18 cellular contexts compared by ENCODE assay signal in genomic region chr9:94341703-94342102, GRCh38. TPM values are rescaled to one million over a fixed set of nuclear protein-coding genes. Genes with fewer than 3 reads are reported as not detected.
"Had no signal": no experiment of that assay in that cellular context is flagged by ENCODE, and none has a peak within 500 bp of the region (broad histone marks: within the 10 kb centered on the region; RNA-seq: fewer than 3 reads in every experiment).

No MANE protein-coding gene starts in this region.

RNA-seq across cellular contexts. Expression of gene NUTM2F, which starts 13.3 kb away (rescaled TPM):
- total RNA-seq: colonic mucosa, dermis microvascular lymphatic vessel endothelial cell, endodermal cell, esophagus mucosa, esophagus squamous epithelium, gastrocnemius medialis, glomerular endothelial cell, heart right ventricle, kidney epithelial cell, left cardiac atrium, left lung, left ventricle myocardium superior, lower leg skin, lower lobe of right lung, lung microvascular endothelial cell, mononuclear cell, mucosa of gallbladder had no signal
- polyA plus RNA-seq: keratinocyte had no signal
